8 cellular contexts compared by ENCODE assay signal in the genomic region with DNA sequence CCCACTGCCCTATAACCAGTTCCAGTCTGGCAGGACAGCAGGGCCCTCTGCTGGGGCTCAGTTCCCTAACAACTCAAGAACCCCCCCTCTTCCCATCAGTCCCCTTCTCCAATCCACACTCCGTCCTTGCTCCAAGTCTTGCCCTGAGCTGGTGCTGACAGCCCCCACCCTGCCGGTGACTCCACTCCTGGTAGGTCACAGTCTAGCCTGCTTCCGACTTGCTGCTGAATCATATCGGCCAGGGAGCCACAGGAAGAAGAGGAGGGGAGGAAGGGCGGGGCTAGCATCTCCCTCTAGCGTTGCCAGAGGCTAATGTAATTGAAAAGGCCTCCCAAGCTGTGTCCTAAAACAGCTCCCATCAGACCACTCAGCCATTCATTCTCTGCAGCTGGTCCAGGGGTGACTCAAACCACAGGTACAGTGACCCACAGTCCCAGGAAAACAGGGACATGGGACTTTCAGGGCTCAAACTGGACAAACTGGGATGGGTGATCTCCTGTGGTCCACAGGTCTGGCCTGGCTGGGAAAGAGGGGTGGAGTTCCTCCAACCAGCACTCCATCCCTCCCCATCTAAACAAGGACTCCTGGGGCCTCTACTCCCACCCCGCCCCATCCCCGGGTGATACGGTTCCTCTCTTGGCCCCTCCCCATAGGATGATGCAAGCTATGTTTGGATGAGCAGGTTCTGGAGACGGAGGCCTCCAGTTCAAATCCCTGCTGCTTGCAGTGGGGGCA.
DNase-seq lines count a peak whose midpoint lies in the region; ATAC-seq and TF ChIP-seq lines count a peak whose summit lies in the region.

No MANE protein-coding gene starts in this region.

- H3K27me3 ChIP-seq in A673 (replicated peaks; ENCODE audit: insufficient read depth, low read depth, low read length, poor library complexity), result no peaks in the 10 kb centered on the region
- peaks cover 9% of the 10 kb centered on the region for H3K27me3 ChIP-seq in hepatocyte

- no peaks in the 10 kb centered on the region for H3K36me3 ChIP-seq in A673 (ENCODE audit: insufficient read depth, low read length, poor library complexity, severe bottlenecking)
- H3K36me3 ChIP-seq in hepatocyte (replicated peaks; ENCODE audit: insufficient read depth, low read depth), result no peaks in the 10 kb centered on the region

- H2AFZ ChIP-seq in hepatocyte, result no peak overlapping the region

- H3K4me3 ChIP-seq in A673 (ENCODE audit: low read depth, low read length, poor library complexity, severe bottlenecking) (no peak overlapping the region), hepatocyte (no peak overlapping the region)

- TF ChIP-seq CTCF in A673 (conservative IDR thresholded peaks at IDR 0.05; ENCODE audit: low read depth, low read length), result peak; percentile 48
- TF ChIP-seq CTCF in hepatocyte (IDR thresholded peaks at IDR 0.05; ENCODE audit: poor library complexity), result no peak

- 52% methylated on average over 10 of the region's 10 CpGs for WGBS in hepatocyte (ENCODE audit: low lambda C conversion rate, missing lambda C conversion rate)

- H3K27ac ChIP-seq in A673 (ENCODE audit: low read depth, low read length, poor library complexity, severe bottlenecking) (peak overlapping the region; percentile 56), hepatocyte (peak overlapping the region; percentile 23)

- POLR2A ChIA-PET in A673 (lab: Charles Lee; ENCODE audit: low non-redundant PET), result interaction anchor here (0.6 kb wide), 1 partner anchor 122 kb away, joined by 4 read pairs; no protein-coding TSS in a partner anchor

- H3K9me3 ChIP-seq in A673 (ENCODE audit: low read depth, low read length, poor library complexity, severe bottlenecking) (no peaks in the 10 kb centered on the region), hepatocyte (ENCODE audit: low read depth) (no peaks in the 10 kb centered on the region)

- intact Hi-C loops in A673 (cut with micrococcal nuclease; ENCODE audit: unreplicated experiment), result no loop called here

- DNase-seq in A673 (ENCODE audit: low spot score) (peak; percentile 82), SW 1271 (lab: John Stamatoyannopoulos, UW) (peak; percentile 21 to 51), hepatocyte (ENCODE audit: low spot score) (peak; percentile 63)
- DNase-seq in activated naive CD8-positive, alpha-beta T cell treated with anti-CD3 and anti-CD28 coated beads, Interleukin-2, amount 50 U/mL, for 16 hours (ENCODE audit: low read depth, low spot score), result peak; percentile 27
- peak; percentile 81 for DNase-seq in stimulated activated CD4-positive, alpha-beta T cell treated with anti-CD3 and anti-CD28 coated beads, Interleukin-2, amount 100 ng/mL, for 24 hours

- no TSS peak for BruUV-seq in A673 (replicated peaks; lab: Mats Ljungman, UMichigan)

- H3K4me1 ChIP-seq in A673 (ENCODE audit: insufficient read depth, low read length, poor library complexity, severe bottlenecking), result peaks cover 31% of the 10 kb centered on the region
- peaks cover 29% of the 10 kb centered on the region for H3K4me1 ChIP-seq in hepatocyte (ENCODE audit: insufficient read depth)

- H4K20me1 ChIP-seq in hepatocyte (ENCODE audit: insufficient read depth, poor library complexity, severe bottlenecking), result no peaks in the 10 kb centered on the region

- CTCF ChIA-PET in A673 (lab: Charles Lee), result no interaction called here

- ATAC-seq in GM18868 (IDR thresholded peaks at IDR 0.05; ENCODE audit: unreplicated experiment) (peak; percentile 34), HG03354 (IDR thresholded peaks at IDR 0.05; ENCODE audit: poor library complexity, severe bottlenecking, unreplicated experiment) (peak; percentile 48), GM19397 (IDR thresholded peaks at IDR 0.05; ENCODE audit: unreplicated experiment) (no peak)

- H3K79me2 ChIP-seq in hepatocyte, result no peaks in the 10 kb centered on the region

- no peaks in the 10 kb centered on the region for H3K9me2 ChIP-seq in hepatocyte (replicated peaks; ENCODE audit: insufficient read depth)

- no peak overlapping the region for H3K4me2 ChIP-seq in hepatocyte

Comparison
In these comparisons a context has a peak if more than half of its experiments do, and no peak if none do; other contexts are left out.
1. DNase-seq: peak in every context shown above with its lines; median percentile 82 in A673; 81 in stimulated activated CD4-positive, alpha-beta T cell treated with anti-CD3 and anti-CD28 coated beads, Interleukin-2, amount 100 ng/mL, for 24 hours; 63 in hepatocyte; 36 in SW 1271; 27 in activated naive CD8-positive, alpha-beta T cell treated with anti-CD3 and anti-CD28 coated beads, Interleukin-2, amount 50 U/mL, for 16 hours.